ENCODE assay signal across 1 cellular context in the genomic region with DNA sequence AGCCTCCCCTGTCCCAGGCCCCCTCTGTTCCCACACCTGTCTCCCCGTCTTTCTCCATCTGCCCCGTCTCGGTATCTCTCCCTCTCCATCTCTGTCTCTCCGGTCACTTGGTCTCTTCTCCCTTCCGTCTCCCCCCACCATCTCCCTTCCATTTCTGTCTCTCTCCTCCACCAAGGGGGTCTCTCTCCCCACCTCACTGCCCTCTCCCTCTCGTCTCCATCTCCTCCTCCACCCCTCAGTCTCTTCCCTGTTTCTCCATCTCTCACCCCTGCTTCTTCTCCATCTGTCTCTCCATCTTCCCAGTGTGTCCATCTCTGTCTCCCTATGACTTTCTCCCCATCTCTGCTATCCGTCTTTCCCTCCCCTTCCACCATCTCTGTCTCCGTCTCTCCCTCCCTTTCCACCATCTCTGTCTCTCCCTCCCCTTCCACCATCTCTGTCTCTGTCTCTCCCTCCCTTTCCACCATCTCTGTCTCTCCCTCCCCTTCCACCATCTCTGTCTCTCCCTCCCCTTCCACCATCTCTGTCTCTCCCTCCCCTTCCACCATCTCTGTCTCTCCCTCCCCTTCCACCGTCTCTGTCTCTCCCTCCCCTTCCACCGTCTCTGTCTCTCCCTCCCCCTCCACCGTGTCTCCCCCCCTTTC.
TF ChIP-seq lines count a peak whose summit lies in the region.

No MANE protein-coding gene starts in this region.

TF ChIP-seq in WTC11, 78 proteins besides CTCF, POLR2A, EP300 and RAD21 (continued from another document):
- TF ChIP-seq, protein P1, sequence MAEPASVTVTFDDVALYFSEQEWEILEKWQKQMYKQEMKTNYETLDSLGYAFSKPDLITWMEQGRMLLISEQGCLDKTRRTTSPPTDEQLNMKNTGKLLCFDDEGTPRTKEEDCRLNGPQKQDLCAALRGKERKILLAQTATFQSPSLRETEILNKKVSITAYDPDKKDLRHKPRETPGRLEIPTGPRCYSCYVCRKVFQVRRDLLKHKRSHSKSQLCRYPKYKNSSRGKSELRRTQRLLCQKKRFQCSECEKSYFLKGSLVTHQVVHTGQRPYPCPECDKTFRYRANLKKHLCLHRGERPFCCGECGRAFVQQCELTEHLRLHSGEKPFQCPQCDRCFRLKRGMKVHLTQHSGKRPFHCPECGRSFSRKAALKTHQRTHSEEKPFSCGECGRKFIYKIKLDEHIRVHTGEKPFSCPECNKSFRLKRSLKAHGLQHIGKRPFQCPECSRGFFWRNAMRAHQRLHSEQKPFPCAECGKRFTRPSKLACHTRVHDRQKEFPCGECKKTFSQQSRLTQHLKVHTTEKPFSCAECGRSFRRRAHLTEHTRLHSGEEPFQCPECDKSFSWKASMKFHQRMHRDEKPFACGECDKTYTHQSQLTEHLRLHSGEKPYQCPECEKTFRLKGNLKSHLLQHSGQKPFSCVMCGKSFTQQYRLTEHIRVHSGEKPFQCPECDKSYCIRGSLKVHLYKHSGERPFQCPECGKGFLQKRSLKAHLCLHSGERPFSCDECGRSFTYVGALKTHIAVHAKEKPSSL (CRISPR knock-in tag; conservative IDR thresholded peaks at IDR 0.05), result no peak
- TF ChIP-seq, protein P2, sequence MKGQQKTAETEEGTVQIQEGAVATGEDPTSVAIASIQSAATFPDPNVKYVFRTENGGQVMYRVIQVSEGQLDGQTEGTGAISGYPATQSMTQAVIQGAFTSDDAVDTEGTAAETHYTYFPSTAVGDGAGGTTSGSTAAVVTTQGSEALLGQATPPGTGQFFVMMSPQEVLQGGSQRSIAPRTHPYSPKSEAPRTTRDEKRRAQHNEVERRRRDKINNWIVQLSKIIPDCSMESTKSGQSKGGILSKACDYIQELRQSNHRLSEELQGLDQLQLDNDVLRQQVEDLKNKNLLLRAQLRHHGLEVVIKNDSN (CRISPR knock-in tag; IDR thresholded peaks at IDR 0.05), result no peak
- TF ChIP-seq TP53 (CRISPR knock-in tag; IDR thresholded peaks at IDR 0.05) (no peak), ZNF423 (CRISPR knock-in tag; IDR thresholded peaks at IDR 0.05) (no peak)
- TF ChIP-seq, protein P3, sequence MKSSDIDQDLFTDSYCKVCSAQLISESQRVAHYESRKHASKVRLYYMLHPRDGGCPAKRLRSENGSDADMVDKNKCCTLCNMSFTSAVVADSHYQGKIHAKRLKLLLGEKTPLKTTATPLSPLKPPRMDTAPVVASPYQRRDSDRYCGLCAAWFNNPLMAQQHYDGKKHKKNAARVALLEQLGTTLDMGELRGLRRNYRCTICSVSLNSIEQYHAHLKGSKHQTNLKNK (CRISPR knock-in tag; IDR thresholded peaks at IDR 0.05), result no peak
